ENCODE assay signal across 8 cellular contexts in the genomic region with DNA sequence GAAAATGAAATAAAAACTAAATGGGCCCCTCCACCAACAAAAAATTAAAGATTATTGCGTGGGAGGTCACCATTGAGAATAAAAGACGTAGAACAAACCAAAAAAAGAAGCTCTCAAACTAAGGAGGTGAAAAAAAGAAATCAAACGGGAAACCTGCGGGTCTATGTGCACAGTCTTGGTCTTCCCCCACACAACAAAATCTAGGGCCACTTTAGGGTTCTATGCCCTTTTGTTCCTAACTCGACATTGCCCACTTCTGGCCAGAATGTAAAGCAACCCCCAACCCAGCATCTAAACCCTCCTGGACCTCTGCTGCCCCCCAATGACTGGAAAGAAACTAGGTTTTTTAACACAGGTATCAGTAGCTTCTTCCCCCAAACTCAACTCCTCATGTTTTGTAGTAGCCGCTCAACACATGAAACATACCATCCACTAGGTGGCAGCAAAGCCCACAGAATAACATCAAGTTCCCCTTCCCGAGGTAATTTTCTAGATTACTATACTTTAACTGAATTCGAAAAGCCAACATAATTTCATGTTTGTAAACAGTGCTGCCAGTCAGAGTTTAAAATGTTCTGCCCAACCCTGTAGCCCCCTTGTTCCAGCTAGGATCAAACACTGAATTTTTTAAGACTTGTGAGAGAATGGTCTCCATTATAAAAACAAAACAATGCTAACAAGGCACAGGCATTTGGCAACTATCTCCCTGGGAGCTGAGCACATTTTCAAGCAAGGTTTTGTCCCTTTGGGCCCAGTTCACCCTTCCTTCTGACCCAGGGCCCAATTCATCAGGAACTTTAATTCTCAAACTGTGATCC. TPM values are rescaled to one million over a fixed set of nuclear protein-coding genes. Genes with fewer than 3 reads are reported as not detected.
A peak's percentile ranks its signal among the peaks of the same experiment; 100 is the strongest.
DNase-seq lines count a peak whose midpoint lies in the region; ATAC-seq and TF ChIP-seq lines count a peak whose summit lies in the region.

No MANE protein-coding gene starts in this region.

- peaks cover 43% of the 10 kb centered on the region for H3K36me3 Mint-ChIP-seq in Calu3 (ENCODE audit: insufficient read depth, unreplicated experiment)
- peaks cover 14% of the 10 kb centered on the region for H3K36me3 Mint-ChIP-seq in memory B cell

- H3K27me3 Mint-ChIP-seq in Calu3 (ENCODE audit: unreplicated experiment) (no peaks in the 10 kb centered on the region), memory B cell (no peaks in the 10 kb centered on the region)

- CTCF ChIA-PET in Calu3 (lab: Charles Lee): interaction anchor here (0.6 to 1.8 kb wide), 16 partner anchors 10 to 253 kb away, joined by 3 to 32 read pairs (median 5); a partner anchor contains a TSS

- H3K27ac Mint-ChIP-seq in Calu3 (ENCODE audit: unreplicated experiment): peak overlapping the region; percentile 30
- H3K27ac Mint-ChIP-seq in memory B cell: peak overlapping the region; percentile 60

- H3K9me3 ChIP-seq in ectodermal cell (ENCODE audit: control insufficient read depth, low read length): no peaks in the 10 kb centered on the region

- H3K27ac ChIP-seq in ectodermal cell (ENCODE audit: insufficient read depth, low read depth, low read length, poor library complexity, severe bottlenecking): peak overlapping the region; percentile 55

- H3K27me3 ChIP-seq in ectodermal cell (ENCODE audit: control insufficient read depth, insufficient read depth, low read length, poor library complexity, severe bottlenecking): no peaks in the 10 kb centered on the region

- no peak overlapping the region for H3K4me3 ChIP-seq in ectodermal cell (ENCODE audit: insufficient read depth, low read depth, low read length)

- H3K4me1 ChIP-seq in ectodermal cell (ENCODE audit: control insufficient read depth, insufficient read depth, low read length): no peaks in the 10 kb centered on the region

- no peak overlapping the region for H3K4me3 Mint-ChIP-seq in Calu3 (ENCODE audit: low read depth, unreplicated experiment)
- H3K4me3 Mint-ChIP-seq in memory B cell: peak overlapping the region; percentile 78

- intact Hi-C loops in Calu3 (cut with micrococcal nuclease; ENCODE audit: unreplicated experiment): loop anchor here (1.0 to 5.0 kb wide), 4 partner anchors 74 to 197 kb away; a partner anchor contains a TSS

- peaks cover 14% of the 10 kb centered on the region for H3K36me3 ChIP-seq in ectodermal cell (ENCODE audit: control insufficient read depth, insufficient read depth, low read length)

- no peaks in the 10 kb centered on the region for H3K9me3 Mint-ChIP-seq in Calu3 (ENCODE audit: low read depth, unreplicated experiment)
- no peaks in the 10 kb centered on the region for H3K9me3 Mint-ChIP-seq in memory B cell

- no TSS peak for BruUV-seq in Calu3 (replicated peaks; lab: Mats Ljungman, UMichigan)

- H3K4me1 Mint-ChIP-seq in Calu3 (ENCODE audit: low read depth, unreplicated experiment) (peaks cover 28% of the 10 kb centered on the region), memory B cell (peaks cover 29% of the 10 kb centered on the region)

- TF ChIP-seq CTCF in Calu3 (IDR thresholded peaks at IDR 0.05; ENCODE audit: unreplicated experiment) (peak; percentile 79), GM20000 (IDR thresholded peaks at IDR 0.05; ENCODE audit: extremely low read depth, missing control alignments) (peak; percentile 59)

- peak; percentile 77 for DNase-seq in Calu3
- peak; percentile 75 for DNase-seq in GM20000 (ENCODE audit: low spot score)
- DNase-seq in HPDE6-E6E7 (ENCODE audit: extremely low spot score): peak; percentile 47
- DNase-seq in NCI-H82 (lab: John Stamatoyannopoulos, UW): peak; percentile 88
- peak; percentile 42 to 88 for DNase-seq in activated CD4-positive, alpha-beta T cell treated with anti-CD3 and anti-CD28 coated beads, Interleukin-2, amount 50 U/mL, for 24 hours (ENCODE audit: low read depth in 1 of 2, low spot score in 1 of 2)
- DNase-seq in memory B cell (ENCODE audit: low spot score in 2 of 2): peak; percentile 74 to 90
- peak; percentile 53 to 70 for DNase-seq in stimulated activated CD8-positive, alpha-beta memory T cell treated with anti-CD3 and anti-CD28 coated beads, Interleukin-4, amount 100 ng/mL, for 4 hours (ENCODE audit: low read depth in 2 of 2, low spot score in 1 of 2)

- WGBS in ectodermal cell, 2 experiments: 37 to 40% methylated on average over 8 of the region's 8 CpGs

- ATAC-seq in memory B cell (ENCODE audit: low read depth): peak; percentile 89

RNA-seq across cellular contexts. Expression of a gene that starts 18.7 kb away (rescaled TPM):
- total RNA-seq in Calu3 (2022): 196 and 197 TPM in 2 replicates
- polyA plus RNA-seq in ectodermal cell (2013, experiment 1 of 4): 163 TPM
- 181 TPM for polyA plus RNA-seq in ectodermal cell (2013, experiment 2 of 4)
- 150 TPM for polyA plus RNA-seq in ectodermal cell (2013, experiment 3 of 4)
- polyA plus RNA-seq in ectodermal cell (2013, experiment 4 of 4): 176 TPM

RNA-seq across cellular contexts. Expression of a gene that starts 27.8 kb away (rescaled TPM):
- total RNA-seq in Calu3 (2022): 11.2 and 11.6 TPM in 2 replicates
- 25.8 TPM for polyA plus RNA-seq in ectodermal cell (2013, experiment 1 of 4)
- 23.9 TPM for polyA plus RNA-seq in ectodermal cell (2013, experiment 2 of 4)
- polyA plus RNA-seq in ectodermal cell (2013, experiment 3 of 4): 17.9 TPM
- polyA plus RNA-seq in ectodermal cell (2013, experiment 4 of 4): 18.8 TPM
